In the genomic region with DNA sequence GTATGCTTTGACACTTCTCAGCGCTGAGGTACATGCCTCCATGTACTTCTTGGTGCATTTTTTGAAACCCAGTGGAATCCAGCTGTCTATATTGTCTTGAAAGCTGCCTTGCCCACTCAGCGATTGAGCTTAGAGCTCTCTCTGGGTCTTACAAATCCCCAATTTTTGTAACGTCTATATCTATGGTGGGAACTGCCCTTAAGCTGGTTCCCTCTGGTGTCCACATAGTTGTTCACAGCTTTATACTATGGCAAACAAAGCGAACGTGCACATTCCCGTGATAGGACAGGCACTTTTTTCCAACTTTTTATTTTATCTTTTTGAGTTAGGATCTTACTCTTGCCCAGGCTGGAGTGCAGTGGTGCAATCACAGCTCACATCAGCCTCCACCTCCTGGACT, we compare ENCODE assay signal across 20 cellular contexts. TPM values are rescaled to one million over a fixed set of nuclear protein-coding genes. Genes with fewer than 3 reads are reported as not detected.
DNase-seq lines count a peak whose midpoint lies in the region; ATAC-seq, FAIRE-seq and TF ChIP-seq lines count a peak whose summit lies in the region.
"Had no signal": no experiment of that assay in that cellular context is flagged by ENCODE, and none has a peak within 500 bp of the region (broad histone marks: within the 10 kb centered on the region; RNA-seq: fewer than 3 reads in every experiment).

No MANE protein-coding gene starts in this region.

- FAIRE-seq in keratinocyte (lab: Jason Lieb, UNC), result no peak

- dilution Hi-C loops in keratinocyte (cut with MboI; ENCODE audit: extremely low pct_ligation_motif_present, low sequenced_read_pairs), result no loop called here

- no peaks in the 10 kb centered on the region for H4K20me1 ChIP-seq in keratinocyte (ENCODE audit: control insufficient read depth, extremely low read depth, insufficient read depth, low read length)

- intact Hi-C loops in body of pancreas (cut with DNase I), result loop anchor here (10.0 kb wide), 1 partner anchor 835 kb away; no protein-coding TSS in a partner anchor

- peaks cover 18% of the 10 kb centered on the region for H3K27me3 Mint-ChIP-seq in chondrocyte (ENCODE audit: low read depth)

- no peak overlapping the region for H3K27ac Mint-ChIP-seq in chondrocyte (ENCODE audit: unreplicated experiment)
- H3K27ac Mint-ChIP-seq: CD14-positive monocyte had no signal

- TF ChIP-seq CTCF in AG09319 (IDR thresholded peaks at IDR 0.05; ENCODE audit: low read depth, low read length) (peak; percentile 17), NB4 (IDR thresholded peaks at IDR 0.05; ENCODE audit: low read depth, low read length) (no peak), chondrocyte (IDR thresholded peaks at IDR 0.05) (peak; percentile 55), keratinocyte (optimal IDR thresholded peaks at IDR 0.05 in 1 of 3, IDR thresholded peaks at IDR 0.05 in 1 of 3, conservative IDR thresholded peaks at IDR 0.05 in 1 of 3; ENCODE audit: extremely low read depth in 1 of 3, insufficient read depth in 2 of 3, low read length in 3 of 3) (peak in 2 of 3 experiments; percentile 5 to 16), body of pancreas (IDR thresholded peaks at IDR 0.05) (no peak)

- H3K4me2 ChIP-seq in keratinocyte (ENCODE audit: control insufficient read depth, extremely low read depth, insufficient read depth, low read depth, low read length), result no peak overlapping the region

- TF ChIP-seq POLR2A in NB4 (IDR thresholded peaks at IDR 0.05; ENCODE audit: extremely low read depth, insufficient read length), result no peak
- no peak for TF ChIP-seq POLR2A in body of pancreas (IDR thresholded peaks at IDR 0.05)

- H3K9me3 ChIP-seq in keratinocyte (ENCODE audit: control insufficient read depth, low read depth, low read length) (no peaks in the 10 kb centered on the region), body of pancreas (no peaks in the 10 kb centered on the region)
- H3K9me3 ChIP-seq: gastrocnemius medialis, thoracic aorta had no signal

- H3K4me1 ChIP-seq in keratinocyte (ENCODE audit: control insufficient read depth, extremely low read depth, insufficient read depth, low read length) (no peaks in the 10 kb centered on the region), body of pancreas (no peaks in the 10 kb centered on the region)
- H3K4me1 ChIP-seq: gastrocnemius medialis, parathyroid adenoma had no signal

- no peaks in the 10 kb centered on the region for H3K36me3 Mint-ChIP-seq in chondrocyte (ENCODE audit: low read depth)
- H3K36me3 Mint-ChIP-seq: CD14-positive monocyte had no signal

- H3K27me3 ChIP-seq in keratinocyte (ENCODE audit: control insufficient read depth, extremely low read depth, insufficient read depth, low read length) (no peaks in the 10 kb centered on the region), body of pancreas (no peaks in the 10 kb centered on the region)

- ATAC-seq in body of pancreas, result no peak
- ATAC-seq: gastrocnemius medialis had no signal

- H3K9ac ChIP-seq in keratinocyte (ENCODE audit: control insufficient read depth, extremely low read depth, insufficient read depth, low read length), result no peak overlapping the region
- H3K9ac ChIP-seq: parathyroid adenoma had no signal

- H3K4me3 ChIP-seq in NB4 (ENCODE audit: low read depth, low read length) (no peak overlapping the region), keratinocyte (ENCODE audit: control insufficient read depth in 2 of 3, extremely low read depth in 1 of 3, insufficient read depth in 2 of 3, low read depth in 1 of 3, low read length in 3 of 3) (no peak overlapping the region), body of pancreas (no peak overlapping the region)
- H3K4me3 ChIP-seq: gastrocnemius medialis, thoracic aorta had no signal

- no peaks in the 10 kb centered on the region for H3K79me2 ChIP-seq in keratinocyte (ENCODE audit: control insufficient read depth, insufficient read depth, low read length)
- H3K79me2 ChIP-seq: parathyroid adenoma had no signal

- no peaks in the 10 kb centered on the region for H3K4me1 Mint-ChIP-seq in chondrocyte (ENCODE audit: low read depth)

- DNase-seq in AG09319 (ENCODE audit: extremely low read depth, low read depth) (no peak), NB4 (ENCODE audit: low read depth) (peak; percentile 26), chondrocyte (ENCODE audit: low spot score) (no peak), keratinocyte (ENCODE audit: low read depth, low spot score) (no peak), body of pancreas (no peak), NCI-H526 (lab: John Stamatoyannopoulos, UW) (no peak), NAMALWA (ENCODE audit: low spot score) (no peak), HuH-7 (ENCODE audit: low spot score) (no peak)
- DNase-seq: activated CD4-positive, alpha-beta T cell treated with anti-CD3 and anti-CD28 coated beads for 1 hour; activated gamma-delta T cell treated with Interleukin-2 at 50 U/mL for 16 hours; anterior cingulate cortex; gastrocnemius medialis; NCI-H187; NCI-H446; SHP77; stimulated activated CD4-positive, alpha-beta T cell treated with anti-CD3 and anti-CD28 coated beads, Interleukin-4, amount 100 ng/mL, for 4 hours had no signal

- 38 to 42% methylated on average over 6 of the region's 6 CpGs for WGBS in body of pancreas, 2 donors

- H3K9me3 Mint-ChIP-seq in chondrocyte (ENCODE audit: low read depth), result peaks cover 5% of the 10 kb centered on the region

- H3K36me3 ChIP-seq in keratinocyte (ENCODE audit: control insufficient read depth in 2 of 2, extremely low read depth in 1 of 2, insufficient read depth in 2 of 2, low read length in 2 of 2) (no peaks in the 10 kb centered on the region), body of pancreas (replicated peaks in 1 of 2; ENCODE audit: insufficient read depth in 1 of 2, low read depth in 2 of 2) (no peaks in the 10 kb centered on the region)
- H3K36me3 ChIP-seq: gastrocnemius medialis, thoracic aorta had no signal

- no peak overlapping the region for H3K4me3 Mint-ChIP-seq in chondrocyte (ENCODE audit: unreplicated experiment)
- H3K4me3 Mint-ChIP-seq: CD14-positive monocyte had no signal

- H3K9me1 ChIP-seq in keratinocyte (ENCODE audit: control insufficient read depth, extremely low read depth, insufficient read depth, low read length), result no peaks in the 10 kb centered on the region

- H2AFZ ChIP-seq in keratinocyte (ENCODE audit: control insufficient read depth, low read length), result no peak overlapping the region
- H2AFZ ChIP-seq: parathyroid adenoma had no signal

- H3K27ac ChIP-seq in keratinocyte (ENCODE audit: control insufficient read depth, insufficient read depth, low read length) (no peak overlapping the region), body of pancreas (no peak overlapping the region)
- H3K27ac ChIP-seq: gastrocnemius medialis, parathyroid adenoma, thoracic aorta had no signal

RNA-seq across cellular contexts. Expression of gene CDHR2, which starts 20.9 kb away (rescaled TPM):
- total RNA-seq in chondrocyte (0.40 to 1.5 TPM (median 0.46 TPM) in 3 replicates), body of pancreas (1 to 10 TPM in 1 of 2 donors, not detected in 1; 1.3 TPM)
- 0.01 TPM in 2 of 3 replicates, not detected in the other for polyA plus RNA-seq in keratinocyte
- polyA plus RNA-seq in keratinocyte (2011; ENCODE audit: low read depth), result not detected
- polyA plus RNA-seq in keratinocyte (2011; cell fraction: cytosol; rRNA removed), result not detected in 2 replicates
- polyA plus RNA-seq in keratinocyte (2011; cell fraction: nucleus; rRNA removed), result 0.03 TPM in 1 of 2 replicates, not detected in the other
- 0.24 TPM in 1 of 2 replicates, not detected in the other for polyA plus RNA-seq in keratinocyte (2012; ENCODE audit: low replicate concordance)
- 0.07 TPM in 1 of 3 replicates, not detected in the others for polyA minus RNA-seq in keratinocyte
- polyA minus RNA-seq in keratinocyte (2011; cell fraction: cytosol; rRNA and poly(A)+ RNA removed), result not detected
- not detected in 2 replicates for polyA minus RNA-seq in keratinocyte (2011; cell fraction: nucleus; rRNA and poly(A)+ RNA removed)
- total RNA-seq: skeletal muscle tissue, thoracic aorta had no signal
- polyA plus RNA-seq: CD14-positive monocyte had no signal

RNA-seq across cellular contexts. Expression of gene RNF44, which starts 32.8 kb away (rescaled TPM):
- total RNA-seq in chondrocyte (21.9 to 24.7 TPM (median 24.3 TPM) in 3 replicates), body of pancreas (10 to 100 TPM; 10.9 to 38.6 TPM)
- polyA plus RNA-seq in keratinocyte, result 5.3 to 9.9 TPM (median 6.4 TPM) in 3 replicates
- 7.6 TPM for polyA plus RNA-seq in keratinocyte (2011; ENCODE audit: low read depth)
- 5.5 and 10.2 TPM in 2 replicates for polyA plus RNA-seq in keratinocyte (2011; cell fraction: cytosol; rRNA removed)
- polyA plus RNA-seq in keratinocyte (2011; cell fraction: nucleus; rRNA removed), result 35.9 and 49.7 TPM in 2 replicates
- 18.2 and 30.0 TPM in 2 replicates for polyA plus RNA-seq in keratinocyte (2012; ENCODE audit: low replicate concordance)
- 5.0 to 16.2 TPM (median 7.2 TPM) in 3 replicates for polyA minus RNA-seq in keratinocyte
- polyA minus RNA-seq in keratinocyte (2011; cell fraction: cytosol; rRNA and poly(A)+ RNA removed), result 28.8 TPM
- polyA minus RNA-seq in keratinocyte (2011; cell fraction: nucleus; rRNA and poly(A)+ RNA removed), result 15.8 and 17.5 TPM in 2 replicates

RNA-seq across cellular contexts. Expression of gene GPRIN1, which starts 39.9 kb away (rescaled TPM):
- 1.7 to 2.9 TPM (median 2.1 TPM) in 3 replicates for total RNA-seq in chondrocyte
- 4.0 to 4.6 TPM (median 4.4 TPM) in 3 replicates for polyA plus RNA-seq in keratinocyte
- 2.4 TPM for polyA plus RNA-seq in keratinocyte (2011; ENCODE audit: low read depth)
- polyA plus RNA-seq in keratinocyte (2011; cell fraction: cytosol; rRNA removed), result 3.5 and 5.5 TPM in 2 replicates
- 5.2 and 8.0 TPM in 2 replicates for polyA plus RNA-seq in keratinocyte (2011; cell fraction: nucleus; rRNA removed)
- 3.8 and 7.6 TPM in 2 replicates for polyA plus RNA-seq in keratinocyte (2012; ENCODE audit: low replicate concordance)
- polyA minus RNA-seq in keratinocyte, result 4.9 to 5.7 TPM (median 5.5 TPM) in 3 replicates
- polyA minus RNA-seq in keratinocyte (2011; cell fraction: cytosol; rRNA and poly(A)+ RNA removed), result 9.0 TPM
- polyA minus RNA-seq in keratinocyte (2011; cell fraction: nucleus; rRNA and poly(A)+ RNA removed), result 6.6 and 8.4 TPM in 2 replicates
- total RNA-seq in body of pancreas, result 1 to 10 TPM in 1 of 2 donors, under 1 TPM in 1; 0.26 to 1.3 TPM

Comparison
In these comparisons a context has a peak if more than half of its experiments do, and no peak if none do; other contexts are left out.
1. CTCF ChIP-seq: peak in AG09319 (single experiment), chondrocyte (single experiment) and keratinocyte (2 of 3); none in NB4 (single experiment) and body of pancreas (0 of 7).